In the genomic region with DNA sequence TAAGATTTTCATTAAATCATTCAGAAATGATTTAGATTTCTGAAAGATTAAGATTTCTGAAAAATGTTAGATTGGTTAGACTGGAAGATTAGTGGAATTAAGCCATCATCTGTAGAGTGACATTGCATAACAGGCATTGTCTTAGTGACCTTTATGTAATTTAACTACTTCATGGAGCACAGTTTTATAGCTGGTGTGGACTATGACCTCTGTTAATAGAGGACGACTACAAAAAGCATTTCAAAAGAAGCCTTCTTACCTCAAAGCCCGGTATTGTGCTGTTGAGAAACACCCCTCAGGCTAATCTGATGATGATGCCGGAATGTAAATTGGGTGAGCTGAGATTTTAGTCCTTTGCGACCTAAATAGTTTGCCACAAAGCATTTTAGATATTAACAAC, we compare ENCODE assay signal across 20 cellular contexts. TPM values are rescaled to one million over a fixed set of nuclear protein-coding genes. Genes with fewer than 3 reads are reported as not detected.
A peak's percentile ranks its signal among the peaks of the same experiment; 100 is the strongest.
DNase-seq lines count a peak whose midpoint lies in the region; ATAC-seq and TF ChIP-seq lines count a peak whose summit lies in the region.
"Had no signal": no experiment of that assay in that cellular context is flagged by ENCODE, and none has a peak within 500 bp of the region (broad histone marks: within the 10 kb centered on the region; RNA-seq: fewer than 3 reads in every experiment).

No MANE protein-coding gene starts in this region.

- in situ Hi-C loops in Caki2 (cut with HindIII; ENCODE audit: low pct_unique_long_range_greater_than_20kb, low sequenced_read_pairs), result no loop called here

- POLR2A ChIA-PET in CD4-positive, alpha-beta T cell (lab: Charles Lee), result no interaction called here

- no peaks in the 10 kb centered on the region for H3K9me3 ChIP-seq in right lobe of liver
- H3K9me3 ChIP-seq in CD4-positive, alpha-beta T cell (ENCODE audit: control insufficient read depth, low read length), result no peaks in the 10 kb centered on the region
- H3K9me3 ChIP-seq in SJCRH30 (replicated peaks), result no peaks in the 10 kb centered on the region
- H3K9me3 ChIP-seq: adrenal gland, left lung, ovary had no signal

- H3K36me3 ChIP-seq in right lobe of liver (no peaks in the 10 kb centered on the region), SJCRH30 (no peaks in the 10 kb centered on the region; the same call in 1 of the 2 replicates)
- H3K36me3 ChIP-seq: adrenal gland, left lung, ovary had no signal

- DNase-seq in Caki2 (ENCODE audit: low read depth) (peak; percentile 18), M059J (ENCODE audit: low read depth) (peak; percentile 72), epithelial cell of esophagus (ENCODE audit: low read depth) (peak; percentile 64), right lobe of liver (no peak), SJCRH30 (no peak)
- no peak for DNase-seq in CD4-positive, alpha-beta T cell
- DNase-seq in activated CD4-positive, alpha-beta T cell treated with anti-CD3 and anti-CD28 coated beads for 48 hours, result no peak
- DNase-seq: activated CD4-positive, CD25-positive, alpha-beta regulatory T cell; adrenal gland; CD8-positive, alpha-beta T cell; central memory CD4-positive, alpha-beta T cell; effector CD4-positive, alpha-beta T cell; left lung; NCI-H1694; NCI-H510A; ovary; SIG-M5 had no signal

- no peak overlapping the region for H3K27ac Mint-ChIP-seq in CD4-positive, alpha-beta T cell
- H3K27ac Mint-ChIP-seq: activated T-helper 17 cell treated with anti-CD3 and anti-CD28 coated beads, Interleukin-2, amount 50 U/mL, for 72 hours; CD8-positive, alpha-beta T cell had no signal

- CTCF ChIA-PET in CD4-positive, alpha-beta T cell (lab: Charles Lee), result no interaction called here

- no peak for TF ChIP-seq POLR2A in right lobe of liver (IDR thresholded peaks at IDR 0.05)

- no peak overlapping the region for H3K27ac ChIP-seq in right lobe of liver
- no peak overlapping the region for H3K27ac ChIP-seq in CD4-positive, alpha-beta T cell (ENCODE audit: low read depth, low read length)
- H3K27ac ChIP-seq in SJCRH30, result no peak overlapping the region
- H3K27ac ChIP-seq: adrenal gland, left lung, ovary had no signal

- H3K4me3 ChIP-seq in epithelial cell of esophagus (ENCODE audit: low read length) (no peak overlapping the region), right lobe of liver (no peak overlapping the region), SJCRH30 (no peak overlapping the region)
- H3K4me3 ChIP-seq: adrenal gland, GM12878, left lung, ovary had no signal

- TF ChIP-seq CTCF in epithelial cell of esophagus (IDR thresholded peaks at IDR 0.05; ENCODE audit: insufficient read depth, low read depth, low read length, missing control alignments) (no peak), right lobe of liver (IDR thresholded peaks at IDR 0.05) (no peak)
- no peak for TF ChIP-seq CTCF in CD4-positive, alpha-beta T cell (IDR thresholded peaks at IDR 0.05)

- H3K4me1 ChIP-seq in right lobe of liver, result peaks cover 0 to 23% (median 0%) of the 10 kb centered on the region in 4 donors
- peaks cover 8% of the 10 kb centered on the region for H3K4me1 ChIP-seq in SJCRH30

- no peaks in the 10 kb centered on the region for H3K27me3 Mint-ChIP-seq in CD4-positive, alpha-beta T cell
- H3K27me3 Mint-ChIP-seq: activated T-helper 17 cell treated with anti-CD3 and anti-CD28 coated beads, Interleukin-2, amount 50 U/mL, for 72 hours had no signal

- 24% methylated on average over 4 of the region's 4 CpGs for WGBS in right lobe of liver (ENCODE audit: insufficient coverage, low coverage, low lambda C conversion rate, missing lambda C conversion rate)

- H3K9me3 Mint-ChIP-seq in CD4-positive, alpha-beta T cell, result no peaks in the 10 kb centered on the region
- H3K9me3 Mint-ChIP-seq: activated T-helper 17 cell treated with anti-CD3 and anti-CD28 coated beads, Interleukin-2, amount 50 U/mL, for 72 hours had no signal

- intact Hi-C loops in right lobe of liver (cut with DNase I), result no loop called here
- intact Hi-C loops in CD4-positive, alpha-beta T cell (cut with DNase I, micrococcal nuclease), result no loop called here

- no peak overlapping the region for H3K4me3 Mint-ChIP-seq in CD4-positive, alpha-beta T cell
- H3K4me3 Mint-ChIP-seq: activated T-helper 17 cell treated with anti-CD3 and anti-CD28 coated beads, Interleukin-2, amount 50 U/mL, for 72 hours; CD8-positive, alpha-beta T cell had no signal

- H3K27me3 ChIP-seq in right lobe of liver (no peaks in the 10 kb centered on the region), SJCRH30 (no peaks in the 10 kb centered on the region)
- no peaks in the 10 kb centered on the region for H3K27me3 ChIP-seq in CD4-positive, alpha-beta T cell (ENCODE audit: control insufficient read depth, insufficient read depth, low read length)
- H3K27me3 ChIP-seq: adrenal gland, left lung, ovary had no signal

- H3K4me1 Mint-ChIP-seq in CD4-positive, alpha-beta T cell (ENCODE audit: low read depth), result peaks cover 48% of the 10 kb centered on the region

- ATAC-seq in right lobe of liver (peak; percentile 55 to 83 (median 70)), GM18861 (IDR thresholded peaks at IDR 0.05; ENCODE audit: unreplicated experiment) (no peak)
- ATAC-seq in CD4-positive, alpha-beta T cell (ENCODE audit: poor library complexity), result no peak
- ATAC-seq: activated T-helper 17 cell treated with anti-CD3 and anti-CD28 coated beads, Interleukin-2, amount 50 U/mL, for 72 hours; CD8-positive, alpha-beta T cell; GM12878; left lung had no signal

- peaks cover 45% of the 10 kb centered on the region for H3K36me3 Mint-ChIP-seq in CD4-positive, alpha-beta T cell (ENCODE audit: low read depth)

RNA-seq across cellular contexts. Expression of a gene that starts 55.6 kb away (rescaled TPM):
- total RNA-seq in Caki2 (2014; rRNA removed; shearing (Covaris generic); ENCODE audit: low replicate concordance), result 56.8 and 63.3 TPM in 2 replicates
- 26.1 and 45.0 TPM in 2 replicates for total RNA-seq in M059J (2014; rRNA removed; shearing (Covaris generic))
- total RNA-seq in right lobe of liver, result 10 to 100 TPM; 12.0 to 21.7 (median 14.7) TPM
- total RNA-seq in CD4-positive, alpha-beta T cell, result 10 to 100 TPM; 20.7 to 22.2 TPM
- 45.2 and 50.0 TPM in 2 replicates for total RNA-seq in SJCRH30 (2014; rRNA removed; shearing (Covaris generic))

Comparison
In these comparisons a context has a peak if more than half of its experiments do, and no peak if none do; other contexts are left out.
1. DNase-seq: peak in Caki2 (single experiment), M059J (single experiment) and epithelial cell of esophagus (single experiment); none in right lobe of liver (0 of 3), CD4-positive, alpha-beta T cell (0 of 10), SJCRH30 (0 of 2) and activated CD4-positive, alpha-beta T cell treated with anti-CD3 and anti-CD28 coated beads for 48 hours (single experiment).
2. ATAC-seq: peak in right lobe of liver (4 of 4); none in GM18861 (single experiment) and CD4-positive, alpha-beta T cell (single experiment).